In the genomic region with DNA sequence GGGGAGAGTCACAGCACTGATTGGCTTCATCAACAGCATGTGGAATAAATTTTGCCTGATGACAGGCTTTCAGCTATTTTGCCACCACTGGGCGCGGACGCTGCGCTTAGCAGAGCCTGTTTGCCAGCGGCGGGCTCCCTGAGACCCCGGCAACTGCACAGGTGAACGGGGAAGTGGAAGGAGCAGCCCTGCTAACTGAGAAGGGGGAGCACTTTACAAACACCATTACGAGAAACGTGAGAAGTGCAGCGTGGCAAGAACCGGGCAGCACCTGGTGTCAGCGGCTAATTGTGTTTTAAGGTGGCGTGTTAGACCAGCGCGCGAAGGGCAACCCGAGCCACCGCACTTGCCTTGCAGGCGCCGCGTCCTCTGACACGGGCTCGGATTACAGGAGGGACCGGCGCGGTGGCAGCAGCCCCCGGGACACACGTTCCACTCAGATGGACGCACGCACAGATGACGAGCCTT, we compare ENCODE assay signal across 10 cellular contexts.
DNase-seq lines count a peak whose midpoint lies in the region; ATAC-seq and TF ChIP-seq lines count a peak whose summit lies in the region.
"Had no signal": no experiment of that assay in that cellular context is flagged by ENCODE, and none has a peak within 500 bp of the region (broad histone marks: within the 10 kb centered on the region; RNA-seq: fewer than 3 reads in every experiment).

No MANE protein-coding gene starts in this region.

- H3K9me3 Mint-ChIP-seq in activated T-helper 1 cell treated with anti-CD3 and anti-CD28 coated beads, Interleukin-12 subunit alpha, Interleukin-12 subunit beta, Interleukin-2, Interleukin-4 antibody, amounts not matched to agents 30 ng/mL and 10 ng/mL and 1 ng/mL, durations not matched to agents 14 hours and 24 hours and 36 hours = no peaks in the 10 kb centered on the region
- H3K9me3 Mint-ChIP-seq: activated CD4-positive, alpha-beta T cell treated with anti-CD3 and anti-CD28 coated beads, Interleukin-2, amount 10 ng/mL, durations not matched to agents 24 days and 14 days had no signal

- H3K27me3 ChIP-seq in MG63 (no peaks in the 10 kb centered on the region), left ventricle myocardium inferior (ENCODE audit: low read depth) (peaks cover 39% of the 10 kb centered on the region)

- H3K4me1 ChIP-seq in left ventricle myocardium inferior = peaks cover 10% of the 10 kb centered on the region

- peaks cover 7% of the 10 kb centered on the region for H3K27me3 Mint-ChIP-seq in activated T-helper 1 cell treated with anti-CD3 and anti-CD28 coated beads, Interleukin-12 subunit alpha, Interleukin-12 subunit beta, Interleukin-2, Interleukin-4 antibody, amounts not matched to agents 30 ng/mL and 10 ng/mL and 1 ng/mL, durations not matched to agents 14 hours and 24 hours and 36 hours (ENCODE audit: insufficient read depth)

- no peaks in the 10 kb centered on the region for H3K36me3 Mint-ChIP-seq in activated T-helper 1 cell treated with anti-CD3 and anti-CD28 coated beads, Interleukin-12 subunit alpha, Interleukin-12 subunit beta, Interleukin-2, Interleukin-4 antibody, amounts not matched to agents 30 ng/mL and 10 ng/mL and 1 ng/mL, durations not matched to agents 14 hours and 24 hours and 36 hours (ENCODE audit: low read depth)

- no peaks in the 10 kb centered on the region for H3K4me1 Mint-ChIP-seq in activated T-helper 1 cell treated with anti-CD3 and anti-CD28 coated beads, Interleukin-12 subunit alpha, Interleukin-12 subunit beta, Interleukin-2, Interleukin-4 antibody, amounts not matched to agents 30 ng/mL and 10 ng/mL and 1 ng/mL, durations not matched to agents 14 hours and 24 hours and 36 hours (ENCODE audit: low read depth)
- H3K4me1 Mint-ChIP-seq: activated CD4-positive, alpha-beta T cell treated with anti-CD3 and anti-CD28 coated beads, Interleukin-2, amount 10 ng/mL, durations not matched to agents 24 days and 14 days had no signal

- H3K27ac Mint-ChIP-seq in activated T-helper 1 cell treated with anti-CD3 and anti-CD28 coated beads, Interleukin-12 subunit alpha, Interleukin-12 subunit beta, Interleukin-2, Interleukin-4 antibody, amounts not matched to agents 30 ng/mL and 10 ng/mL and 1 ng/mL, durations not matched to agents 14 hours and 24 hours and 36 hours = no peak overlapping the region
- H3K27ac Mint-ChIP-seq: activated CD4-positive, alpha-beta T cell treated with anti-CD3 and anti-CD28 coated beads, Interleukin-2, amount 10 ng/mL, durations not matched to agents 24 days and 14 days had no signal

- H3K9me3 ChIP-seq in MG63 = no peaks in the 10 kb centered on the region
- peaks cover 11% of the 10 kb centered on the region for H3K9me3 ChIP-seq in left ventricle myocardium inferior (replicated peaks)
- H3K9me3 ChIP-seq: sigmoid colon had no signal

- TF ChIP-seq CTCF in left ventricle myocardium inferior (IDR thresholded peaks at IDR 0.05; ENCODE audit: borderline replicate concordance) = no peak

- intact Hi-C loops in left ventricle myocardium inferior (cut with micrococcal nuclease) (no loop called here), posterior cingulate gyrus (cut with DNase I) (no loop called here)
- intact Hi-C loops in activated T-helper 1 cell treated with anti-CD3 and anti-CD28 coated beads, Interleukin-12 subunit alpha, Interleukin-12 subunit beta, Interleukin-2, Interleukin-4 antibody, amounts not matched to agents 30 ng/mL and 10 ng/mL and 1 ng/mL, durations not matched to agents 14 hours and 24 hours and 36 hours (cut with micrococcal nuclease) = no loop called here

- H3K4me3 Mint-ChIP-seq in activated T-helper 1 cell treated with anti-CD3 and anti-CD28 coated beads, Interleukin-12 subunit alpha, Interleukin-12 subunit beta, Interleukin-2, Interleukin-4 antibody, amounts not matched to agents 30 ng/mL and 10 ng/mL and 1 ng/mL, durations not matched to agents 14 hours and 24 hours and 36 hours = no peak overlapping the region
- H3K4me3 Mint-ChIP-seq: activated CD4-positive, alpha-beta T cell treated with anti-CD3 and anti-CD28 coated beads, Interleukin-2, amount 10 ng/mL, durations not matched to agents 24 days and 14 days had no signal

- H3K27ac ChIP-seq in left ventricle myocardium inferior (replicated peaks) = no peak overlapping the region
- H3K27ac ChIP-seq: sigmoid colon had no signal

- ATAC-seq in HG03521 (IDR thresholded peaks at IDR 0.05; ENCODE audit: unreplicated experiment) (no peak), HG02973 (IDR thresholded peaks at IDR 0.05; ENCODE audit: unreplicated experiment) (no peak)

- H3K36me3 ChIP-seq in MG63 = no peaks in the 10 kb centered on the region
- no peaks in the 10 kb centered on the region for H3K36me3 ChIP-seq in left ventricle myocardium inferior
- H3K36me3 ChIP-seq: sigmoid colon had no signal

- DNase-seq in MG63 (peak; percentile 8), NCI-H748 (lab: John Stamatoyannopoulos, UW; ENCODE audit: unreplicated experiment) (peak; percentile 95), left ventricle myocardium inferior (peak; percentile 19), posterior cingulate gyrus (peak in 8 of 10 donors; percentile 10 to 84 (median 29))
- DNase-seq in activated T-helper 1 cell treated with anti-CD3 and anti-CD28 coated beads, Interleukin-12 subunit alpha, Interleukin-12 subunit beta, Interleukin-2, Interleukin-4 antibody, amounts not matched to agents 30 ng/mL and 10 ng/mL and 1 ng/mL, durations not matched to agents 14 hours and 24 hours and 36 hours (ENCODE audit: low spot score) = no peak
- no peak for DNase-seq in activated CD8-positive, alpha-beta memory T cell treated with anti-CD3 and anti-CD28 coated beads, Interleukin-2, amount 50 U/mL, for 48 hours
- DNase-seq: activated CD4-positive, alpha-beta T cell treated with anti-CD3 and anti-CD28 coated beads, Interleukin-2, amount 10 ng/mL, durations not matched to agents 24 days and 14 days; sigmoid colon had no signal

- H3K4me3 ChIP-seq in MG63 (peak overlapping the region; percentile 31), left ventricle myocardium inferior (peak overlapping the region; percentile 54)

Comparison
In these comparisons a context has a peak if more than half of its experiments do, and no peak if none do; other contexts are left out.
1. DNase-seq: peak in MG63 (single experiment), NCI-H748 (single experiment), left ventricle myocardium inferior (single experiment) and posterior cingulate gyrus (8 of 10); none in activated T-helper 1 cell treated with anti-CD3 and anti-CD28 coated beads, Interleukin-12 subunit alpha, Interleukin-12 subunit beta, Interleukin-2, Interleukin-4 antibody, amounts not matched to agents 30 ng/mL and 10 ng/mL and 1 ng/mL, durations not matched to agents 14 hours and 24 hours and 36 hours (single experiment) and activated CD8-positive, alpha-beta memory T cell treated with anti-CD3 and anti-CD28 coated beads, Interleukin-2, amount 50 U/mL, for 48 hours (single experiment).